Comparison of ENCODE assay signal across 20 cellular contexts in the genomic region with DNA sequence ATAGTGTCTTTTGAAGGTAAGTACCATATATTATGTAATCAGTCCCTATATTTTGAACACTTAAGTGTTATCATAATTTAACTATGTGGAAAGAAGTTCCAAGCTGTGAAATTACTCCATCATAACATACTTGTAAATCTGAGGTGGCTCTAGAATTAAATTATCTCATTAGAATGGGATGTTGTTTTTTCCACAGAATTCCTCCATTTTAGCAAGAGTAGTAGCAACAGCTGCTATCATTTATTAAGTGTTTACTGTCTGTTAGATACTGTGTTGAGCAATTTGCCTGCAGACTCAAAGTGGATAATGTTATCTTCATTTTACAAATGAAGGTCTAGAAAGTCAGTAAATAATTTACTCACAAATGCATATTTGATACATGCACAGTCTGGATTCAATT.
"Had no signal": no experiment of that assay in that cellular context is flagged by ENCODE, and none has a peak within 500 bp of the region (broad histone marks: within the 10 kb centered on the region; RNA-seq: fewer than 3 reads in every experiment).

No MANE protein-coding gene starts in this region.

- H3K4me1 Mint-ChIP-seq: naive thymus-derived CD8-positive, alpha-beta T cell had no signal

- H3K4me3 ChIP-seq: esophagus squamous epithelium, gastroesophageal sphincter, left ventricle myocardium inferior, lung, psoas muscle, right lobe of liver, skin epidermis, stomach, thoracic aorta, transverse colon had no signal

- H3K4me3 Mint-ChIP-seq: dendritic cell treated with granulocyte-macrophage colony-stimulating factor and Interleukin-4, amounts not matched to agents 40 ng/mL and 50 ng/mL, for 4 days; naive thymus-derived CD8-positive, alpha-beta T cell had no signal

- H3K27ac Mint-ChIP-seq: dendritic cell treated with granulocyte-macrophage colony-stimulating factor and Interleukin-4, amounts not matched to agents 40 ng/mL and 50 ng/mL, for 4 days; naive thymus-derived CD8-positive, alpha-beta T cell had no signal

- ATAC-seq: gastroesophageal sphincter; naive thymus-derived CD8-positive, alpha-beta T cell; psoas muscle; right lobe of liver had no signal

- H3K27me3 Mint-ChIP-seq: dendritic cell treated with granulocyte-macrophage colony-stimulating factor and Interleukin-4, amounts not matched to agents 40 ng/mL and 50 ng/mL, for 4 days; naive thymus-derived CD8-positive, alpha-beta T cell had no signal

- DNase-seq: cerebellar nuclear complex; esophagus squamous epithelium; glutamatergic neuron; kidney; left cardiac atrium; left ventricle myocardium inferior; mesenchymal stem cell; naive thymus-derived CD8-positive, alpha-beta T cell; psoas muscle; retina; right lobe of liver; stimulated activated naive CD4-positive, alpha-beta T cell; stomach; substantia nigra; transverse colon had no signal

- H3K9me3 Mint-ChIP-seq: dendritic cell treated with granulocyte-macrophage colony-stimulating factor and Interleukin-4, amounts not matched to agents 40 ng/mL and 50 ng/mL, for 4 days; naive thymus-derived CD8-positive, alpha-beta T cell had no signal
